ENCODE assay signal across 8 cellular contexts in genomic region chr6:26088344-26088743, GRCh38. TPM values are rescaled to one million over a fixed set of nuclear protein-coding genes. Genes with fewer than 3 reads are reported as not detected.
DNase-seq lines count a peak whose midpoint lies in the region; TF ChIP-seq lines count a peak whose summit lies in the region.

No MANE protein-coding gene starts in this region.

- peaks cover 17% of the 10 kb centered on the region for H3K79me2 ChIP-seq in ACC112 (ENCODE audit: control insufficient read depth, insufficient read depth, low read length, unreplicated experiment)

- no peaks in the 10 kb centered on the region; the same call in 1 of the 2 replicates for H3K36me3 ChIP-seq in ACC112 (ENCODE audit: insufficient read depth, low read length)

- peaks cover 0 to 6% (median 2%) of the 10 kb centered on the region in 3 donors for H3K9me3 Mint-ChIP-seq in IgD-negative memory B cell

- peaks cover 4% of the 10 kb centered on the region for H3K36me3 Mint-ChIP-seq in IgD-negative memory B cell

- H3K27me3 ChIP-seq in ACC112 (ENCODE audit: insufficient read depth, low read length) (no peaks in the 10 kb centered on the region), dorsolateral prefrontal cortex (no peaks in the 10 kb centered on the region)

- TF ChIP-seq CTCF in dorsolateral prefrontal cortex (IDR thresholded peaks at IDR 0.05 in 54 of 56, conservative IDR thresholded peaks at IDR 0.05 in 2 of 56; ENCODE audit: low read depth in 1 of 56, partially characterized antibody in 56 of 56) (no peak), lower leg skin (IDR thresholded peaks at IDR 0.05) (no peak)

- intact Hi-C loops in dorsolateral prefrontal cortex (cut with DNase I) = no loop called here
- intact Hi-C loops in lower leg skin (cut with DNase I; ENCODE audit: low total_unique reads) = no loop called here

- H3K4me1 Mint-ChIP-seq in IgD-negative memory B cell = peaks cover 36 to 51% (median 43%) of the 10 kb centered on the region in 3 donors

- H3K27ac Mint-ChIP-seq in IgD-negative memory B cell = peak overlapping the region; percentile 25 to 84 (median 72)

- H3K27ac ChIP-seq in ACC112 (ENCODE audit: low read depth, low read length) (peak overlapping the region; percentile 69), dorsolateral prefrontal cortex (peak overlapping the region in 19 of 59 donors; percentile 32 to 91 (median 76)), caudate nucleus (ENCODE audit: low read depth, low read length) (no peak overlapping the region)

- DNase-seq in dorsolateral prefrontal cortex (no peak), myocyte (ENCODE audit: low read depth) (peak; percentile 13), NCI-H526 treated with DMSO at 0.1 percent for 48 hours (lab: John Stamatoyannopoulos, UW) (no peak), RPMI8226 (no peak), caudate nucleus (lab: John Stamatoyannopoulos, UW) (no peak), lower leg skin (ENCODE audit: low spot score in 2 of 2) (no peak)

- no peak for TF ChIP-seq POLR2A in lower leg skin (IDR thresholded peaks at IDR 0.05)

- H3K4me3 Mint-ChIP-seq in IgD-negative memory B cell = peak overlapping the region; percentile 89 to 95 (median 92)

- H2AFZ ChIP-seq in ACC112 (ENCODE audit: low read length, unreplicated experiment) = peak overlapping the region; percentile 89

- 35 to 37% methylated on average over 5 of the region's 5 CpGs for WGBS in lower leg skin, 2 donors

- no peaks in the 10 kb centered on the region for H3K27me3 Mint-ChIP-seq in IgD-negative memory B cell

- peak overlapping the region; percentile 95 for H3K4me3 ChIP-seq in ACC112 (ENCODE audit: low read depth, low read length)
- H3K4me3 ChIP-seq in dorsolateral prefrontal cortex = peak overlapping the region in 40 of 59 donors; percentile 52 to 82 (median 66)
- no peak overlapping the region for H3K4me3 ChIP-seq in lower leg skin (ENCODE audit: low read depth, poor library complexity, severe bottlenecking)

- peaks cover 15% of the 10 kb centered on the region for H3K4me1 ChIP-seq in ACC112 (ENCODE audit: control insufficient read depth, insufficient read depth, low read length, unreplicated experiment)

RNA-seq across cellular contexts. Expression of gene HFE, which starts 1.1 kb away (rescaled TPM):
- 7.2 TPM for polyA plus RNA-seq in IgD-negative memory B cell
- total RNA-seq in dorsolateral prefrontal cortex (1 to 10 TPM in 117 of 120 experiments, under 1 TPM in 3; 0.71 to 8.5 (median 2.6) TPM), myocyte (3.5 and 4.4 TPM in 2 replicates), lower leg skin (1 to 10 TPM; 4.2 to 6.8 (median 5.5) TPM)
- polyA plus RNA-seq in myocyte (2012) = 17.2 TPM
